Comparison of ENCODE assay signal across 22 cellular contexts in genomic region chr6:13558718-13559117, GRCh38. TPM values are rescaled to one million over a fixed set of nuclear protein-coding genes. Genes with fewer than 3 reads are reported as not detected.
A peak's percentile ranks its signal among the peaks of the same experiment; 100 is the strongest.
DNase-seq lines count a peak whose midpoint lies in the region; TF ChIP-seq lines count a peak whose summit lies in the region.
"Had no signal": no experiment of that assay in that cellular context is flagged by ENCODE, and none has a peak within 500 bp of the region (broad histone marks: within the 10 kb centered on the region; RNA-seq: fewer than 3 reads in every experiment).

No MANE protein-coding gene starts in this region.

- TF ChIP-seq CTCF in breast epithelium (IDR thresholded peaks at IDR 0.05): no peak
- TF ChIP-seq CTCF in MCF 10A (IDR thresholded peaks at IDR 0.05; ENCODE audit: unreplicated experiment): no peak
- no peak for TF ChIP-seq CTCF in A673 (conservative IDR thresholded peaks at IDR 0.05; ENCODE audit: low read depth, low read length)

- POLR2A ChIA-PET in MCF 10A (lab: Yijun Ruan, JAX) (interaction anchor here (1.3 kb wide), 1 partner anchor 16 kb away, joined by 3 read pairs; the partner anchor contains the start of gene SIRT5), A673 (lab: Charles Lee; ENCODE audit: low non-redundant PET) (no interaction called here)

- no peaks in the 10 kb centered on the region for H3K4me1 Mint-ChIP-seq in MCF 10A (ENCODE audit: insufficient read depth, unreplicated experiment)

- no peaks in the 10 kb centered on the region for H3K36me3 ChIP-seq in breast epithelium
- H3K36me3 ChIP-seq in A673 (ENCODE audit: insufficient read depth, low read length, poor library complexity, severe bottlenecking): no peaks in the 10 kb centered on the region
- H3K36me3 ChIP-seq: BE2C, heart left ventricle, left lung, sigmoid colon, SJSA1 had no signal

- intact Hi-C loops in breast epithelium (cut with DNase I; ENCODE audit: low total_unique reads): no loop called here
- intact Hi-C loops in MCF 10A (cut with micrococcal nuclease): no loop called here
- intact Hi-C loops in A673 (cut with micrococcal nuclease; ENCODE audit: unreplicated experiment): no loop called here

- BruUV-seq in MCF 10A (replicated peaks; lab: Mats Ljungman, UMichigan) (no TSS peak), A673 (replicated peaks; lab: Mats Ljungman, UMichigan) (no TSS peak)

- H3K27me3 Mint-ChIP-seq in MCF 10A (ENCODE audit: insufficient read depth, unreplicated experiment): no peaks in the 10 kb centered on the region

- H3K36me3 Mint-ChIP-seq in MCF 10A (ENCODE audit: insufficient read depth, unreplicated experiment): no peaks in the 10 kb centered on the region

- H3K9me3 ChIP-seq in breast epithelium: no peaks in the 10 kb centered on the region
- peaks cover 2% of the 10 kb centered on the region for H3K9me3 ChIP-seq in A673 (ENCODE audit: low read depth, low read length, poor library complexity, severe bottlenecking)
- H3K9me3 ChIP-seq: BE2C, heart left ventricle, left lung, sigmoid colon, SJSA1 had no signal

- no peak overlapping the region for H3K27ac Mint-ChIP-seq in MCF 10A (ENCODE audit: low read depth, unreplicated experiment)
- H3K27ac Mint-ChIP-seq: nephron progenitor cell; stimulated activated naive CD8-positive, alpha-beta T cell treated with anti-CD3 and anti-CD28 coated beads, Interleukin-15, Interleukin-2, amounts not matched to agents 100 ng/mL and 50 ng/mL, for 24 hours had no signal

- H3K27ac ChIP-seq in breast epithelium (peak overlapping the region; percentile 5 to 66), cingulate gyrus (ENCODE audit: low read depth, low read length) (peak overlapping the region; percentile 82), A673 (ENCODE audit: low read depth, low read length, poor library complexity, severe bottlenecking) (no peak overlapping the region)
- H3K27ac ChIP-seq: SJSA1 had no signal

- H3K4me1 ChIP-seq in breast epithelium (no peaks in the 10 kb centered on the region), A673 (ENCODE audit: insufficient read depth, low read length, poor library complexity, severe bottlenecking) (no peaks in the 10 kb centered on the region)
- H3K4me1 ChIP-seq: BE2C had no signal

- H3K4me3 ChIP-seq in breast epithelium (no peak overlapping the region), A673 (ENCODE audit: low read depth, low read length, poor library complexity, severe bottlenecking) (no peak overlapping the region)
- H3K4me3 ChIP-seq: heart left ventricle, left lung, sigmoid colon, SJSA1 had no signal

- CTCF ChIA-PET in MCF 10A (lab: Yijun Ruan, JAX): interaction anchor here (2.7 kb wide), 1 partner anchor 16 kb away, joined by 13 read pairs; the partner anchor contains the start of gene SIRT5
- CTCF ChIA-PET in A673 (lab: Charles Lee): interaction anchor here (0.6 kb wide), 1 partner anchor 239 kb away, joined by 8 read pairs; no protein-coding TSS in a partner anchor

- TF ChIP-seq POLR2A in breast epithelium (IDR thresholded peaks at IDR 0.05): no peak

- no peak for DNase-seq in breast epithelium (ENCODE audit: low spot score in 2 of 2)
- no peak for DNase-seq in MCF 10A (ENCODE audit: unreplicated experiment)
- DNase-seq in medulla oblongata (ENCODE audit: extremely low spot score): peak; percentile 43
- DNase-seq in NCI-H1436 (lab: John Stamatoyannopoulos, UW): no peak
- no peak for DNase-seq in A673 (ENCODE audit: low spot score)
- DNase-seq in germinal center (ENCODE audit: low spot score): no peak
- DNase-seq in islet precursor cell: no peak
- DNase-seq: activated CD4-positive, alpha-beta T cell treated with anti-CD3 and anti-CD28 coated beads for 48 hours; activated naive CD4-positive, alpha-beta T cell treated with Interleukin-2 at 50 U/mL for 16 hours; activated T-cell treated with anti-CD3 and anti-CD28 coated beads, Interleukin-2, amount 50 U/mL, for 48 hours; BE2C; COR-L47; DMS79 treated with DMSO at 0.1 percent for 48 hours; heart left ventricle; left lung; nephron progenitor cell; NK-92 treated with Interleukin-12 subunit alpha and Interleukin-12 subunit beta, amount 100 ng/mL, for 24 hours; sigmoid colon; T-helper 2 cell had no signal

- H3K9me3 Mint-ChIP-seq in MCF 10A (ENCODE audit: unreplicated experiment): no peaks in the 10 kb centered on the region
- H3K9me3 Mint-ChIP-seq: nephron progenitor cell; stimulated activated naive CD8-positive, alpha-beta T cell treated with anti-CD3 and anti-CD28 coated beads, Interleukin-15, Interleukin-2, amounts not matched to agents 100 ng/mL and 50 ng/mL, for 24 hours had no signal

- H3K27me3 ChIP-seq in breast epithelium (no peaks in the 10 kb centered on the region), A673 (replicated peaks; ENCODE audit: insufficient read depth, low read depth, low read length, poor library complexity) (no peaks in the 10 kb centered on the region)
- H3K27me3 ChIP-seq: BE2C, heart left ventricle, left lung, sigmoid colon, SJSA1 had no signal

- H3K4me3 Mint-ChIP-seq in MCF 10A (ENCODE audit: unreplicated experiment): no peak overlapping the region
- H3K4me3 Mint-ChIP-seq: nephron progenitor cell; stimulated activated naive CD8-positive, alpha-beta T cell treated with anti-CD3 and anti-CD28 coated beads, Interleukin-15, Interleukin-2, amounts not matched to agents 100 ng/mL and 50 ng/mL, for 24 hours had no signal

RNA-seq across cellular contexts. Expression of gene SIRT5, which starts 15.7 kb away (rescaled TPM):
- total RNA-seq in breast epithelium (10 to 100 TPM; 10.2 to 20.6 (median 14.5) TPM), MCF 10A (2022) (12.8 and 13.2 TPM in 2 replicates), A673 (2021) (7.6 and 9.0 TPM in 2 replicates)

RNA-seq across cellular contexts. Expression of gene NOL7, which starts 56.4 kb away (rescaled TPM):
- total RNA-seq in breast epithelium (10 to 100 TPM; 75.7 to 83.4 (median 80.5) TPM), MCF 10A (2022) (75.2 and 98.5 TPM in 2 replicates), A673 (2021) (95.9 and 102 TPM in 2 replicates)
